ENCODE assay signal across 31 cellular contexts in genomic region chr1:215878128-215878527, GRCh38.
"Had no signal": no experiment of that assay in that cellular context is flagged by ENCODE, and none has a peak within 500 bp of the region (broad histone marks: within the 10 kb centered on the region; RNA-seq: fewer than 3 reads in every experiment).

No MANE protein-coding gene starts in this region.

- H3K4me2 ChIP-seq: hepatocyte, SK-N-SH had no signal

- H3K9me2 ChIP-seq: SK-N-SH had no signal

- H3K4me1 ChIP-seq: esophagus muscularis mucosa, gastroesophageal sphincter, thyroid gland, upper lobe of left lung, vagina had no signal

- H3K79me2 ChIP-seq: hepatocyte had no signal

- H3K9me3 ChIP-seq: body of pancreas, esophagus muscularis mucosa, gastroesophageal sphincter, neutrophil, SK-N-SH, thyroid gland, upper lobe of left lung, vagina had no signal

- DNase-seq: activated CD4-positive, alpha-beta memory T cell treated with anti-CD3 and anti-CD28 coated beads for 36 hours; activated CD4-positive, alpha-beta T cell treated with anti-CD3 and anti-CD28 coated beads for 48 hours; activated CD8-positive, alpha-beta memory T cell treated with anti-CD3 and anti-CD28 coated beads, Interleukin-2, amount 50 U/mL, for 4 hours; activated gamma-delta T cell; activated naive CD4-positive, alpha-beta T cell treated with anti-CD3 and anti-CD28 coated beads, Interleukin-2, amount 10 ng/mL, durations not matched to agents 7 days and 5 days; activated naive CD8-positive, alpha-beta T cell treated with anti-CD3 and anti-CD28 coated beads, Interleukin-2, amount 10 ng/mL, durations not matched to agents 7 days and 5 days; activated T-cell treated with anti-CD3 and anti-CD28 coated beads, Interleukin-2, amount 50 U/mL, for 24 hours; amniotic stem cell; body of pancreas; cerebellar nuclear complex; effector memory CD8-positive, alpha-beta T cell; left colon; naive B cell; nephron progenitor cell; right cardiac atrium; SK-N-SH; stimulated activated CD4-positive, alpha-beta T cell treated with anti-CD3 and anti-CD28 coated beads, Interleukin-4, amount 100 ng/mL, for 24 hours; SW 1271; T1000; thyroid gland; upper lobe of left lung; WERI-Rb-1 had no signal

- H2AFZ ChIP-seq: hepatocyte had no signal

- ATAC-seq: activated CD4-positive, CD25-positive, alpha-beta regulatory T cell treated with anti-CD3 and anti-CD28 coated beads, Interleukin-2, amount 50 U/mL, for 24 hours; body of pancreas; effector memory CD8-positive, alpha-beta T cell; gastroesophageal sphincter; left colon; right cardiac atrium; stimulated activated effector memory CD8-positive, alpha-beta T cell treated with anti-CD3 and anti-CD28 coated beads, Interleukin-12 subunit alpha, Interleukin-12 subunit beta, amount 100 ng/mL, for 72 hours had no signal

- H3K4me3 ChIP-seq: body of pancreas, cardiac muscle cell, coronary artery, esophagus muscularis mucosa, gastroesophageal sphincter, hepatocyte, thyroid gland, upper lobe of left lung, vagina had no signal

- H3K27me3 ChIP-seq: body of pancreas, cardiac muscle cell, esophagus muscularis mucosa, gastroesophageal sphincter, hepatocyte, neutrophil, thyroid gland, upper lobe of left lung, vagina had no signal

- H3K27ac ChIP-seq: body of pancreas, cardiac muscle cell, coronary artery, esophagus muscularis mucosa, gastroesophageal sphincter, hepatocyte, neutrophil, thyroid gland, upper lobe of left lung, vagina, WERI-Rb-1 had no signal

- H3K9ac ChIP-seq: SK-N-SH had no signal

- H3K36me3 ChIP-seq: cardiac muscle cell, esophagus muscularis mucosa, gastroesophageal sphincter, neutrophil, thyroid gland, upper lobe of left lung, vagina, WERI-Rb-1 had no signal
